ENCODE assay signal across 1 cellular context in the genomic region with DNA sequence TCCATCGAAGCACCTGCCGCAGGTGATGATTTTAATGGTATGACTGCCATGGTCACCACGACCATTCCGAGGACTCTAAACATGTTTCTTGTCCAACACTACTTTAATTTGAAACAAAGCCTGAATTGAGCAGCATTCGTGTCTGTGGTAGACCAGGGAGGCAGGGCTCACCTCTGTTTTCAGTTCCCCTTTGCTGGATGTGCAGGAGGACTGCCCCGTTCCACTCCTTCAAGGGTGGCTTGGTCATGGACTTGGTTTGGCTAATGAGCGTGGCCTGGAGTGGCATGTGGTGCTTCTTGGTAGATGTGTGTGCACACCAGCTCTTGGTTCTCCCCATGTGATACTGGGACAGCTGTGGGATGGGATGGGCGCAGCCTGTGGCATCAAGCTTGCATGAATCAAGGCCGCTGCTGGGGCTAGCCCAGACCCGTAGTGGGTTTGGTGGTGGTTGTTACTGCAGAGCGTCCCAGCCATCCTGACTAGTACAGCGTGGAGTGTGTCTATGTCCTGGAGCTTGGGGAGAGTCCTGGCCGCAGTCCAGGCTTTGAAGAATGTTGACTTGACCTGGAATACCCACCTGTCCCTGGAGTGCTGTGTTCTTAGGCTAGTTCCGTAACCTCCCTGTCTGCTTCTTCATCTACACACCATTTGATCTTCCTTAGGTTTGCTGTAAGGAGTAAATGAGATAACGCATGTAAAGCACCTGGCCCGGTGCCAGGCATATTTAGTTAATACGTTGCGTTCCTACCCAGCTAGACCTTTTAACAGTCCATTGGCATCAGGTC.
TF ChIP-seq lines count a peak whose summit lies in the region.

No MANE protein-coding gene starts in this region.

TF ChIP-seq in GM12878, 131 proteins besides CTCF, POLR2A, EP300 and RAD21 (continued from another document):
- TF ChIP-seq, protein P1, sequence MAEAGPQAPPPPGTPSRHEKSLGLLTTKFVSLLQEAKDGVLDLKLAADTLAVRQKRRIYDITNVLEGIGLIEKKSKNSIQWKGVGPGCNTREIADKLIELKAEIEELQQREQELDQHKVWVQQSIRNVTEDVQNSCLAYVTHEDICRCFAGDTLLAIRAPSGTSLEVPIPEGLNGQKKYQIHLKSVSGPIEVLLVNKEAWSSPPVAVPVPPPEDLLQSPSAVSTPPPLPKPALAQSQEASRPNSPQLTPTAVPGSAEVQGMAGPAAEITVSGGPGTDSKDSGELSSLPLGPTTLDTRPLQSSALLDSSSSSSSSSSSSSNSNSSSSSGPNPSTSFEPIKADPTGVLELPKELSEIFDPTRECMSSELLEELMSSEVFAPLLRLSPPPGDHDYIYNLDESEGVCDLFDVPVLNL (IDR thresholded peaks at IDR 0.05; ENCODE audit: low read depth, low read length): no peak
- no peak for TF ChIP-seq MXI1 (IDR thresholded peaks at IDR 0.05; ENCODE audit: low read depth, low read length)
- TF ChIP-seq RUNX3 (IDR thresholded peaks at IDR 0.05; ENCODE audit: low read length): peak; percentile 42; the same call in 1 of the 2 replicates
- no peak for TF ChIP-seq ZNF217 (IDR thresholded peaks at IDR 0.05)
- TF ChIP-seq, protein P2, sequence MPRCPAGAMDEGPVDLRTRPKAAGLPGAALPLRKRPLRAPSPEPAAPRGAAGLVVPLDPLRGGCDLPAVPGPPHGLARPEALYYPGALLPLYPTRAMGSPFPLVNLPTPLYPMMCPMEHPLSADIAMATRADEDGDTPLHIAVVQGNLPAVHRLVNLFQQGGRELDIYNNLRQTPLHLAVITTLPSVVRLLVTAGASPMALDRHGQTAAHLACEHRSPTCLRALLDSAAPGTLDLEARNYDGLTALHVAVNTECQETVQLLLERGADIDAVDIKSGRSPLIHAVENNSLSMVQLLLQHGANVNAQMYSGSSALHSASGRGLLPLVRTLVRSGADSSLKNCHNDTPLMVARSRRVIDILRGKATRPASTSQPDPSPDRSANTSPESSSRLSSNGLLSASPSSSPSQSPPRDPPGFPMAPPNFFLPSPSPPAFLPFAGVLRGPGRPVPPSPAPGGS (IDR thresholded peaks at IDR 0.05; ENCODE audit: borderline replicate concordance, insufficient read depth, low read depth, low read length, poor library complexity, severe bottlenecking): no peak
- 0 out of 2 replicates have a peak, but pooled peaks have one; percentile 15 for TF ChIP-seq TCF12 (IDR thresholded peaks at IDR 0.05; ENCODE audit: low read depth, low read length)
- no peak for TF ChIP-seq EGR1 (IDR thresholded peaks at IDR 0.05; ENCODE audit: borderline replicate concordance in 1 of 2, low read depth in 2 of 2, low read length in 2 of 2)
- TF ChIP-seq, protein P3, sequence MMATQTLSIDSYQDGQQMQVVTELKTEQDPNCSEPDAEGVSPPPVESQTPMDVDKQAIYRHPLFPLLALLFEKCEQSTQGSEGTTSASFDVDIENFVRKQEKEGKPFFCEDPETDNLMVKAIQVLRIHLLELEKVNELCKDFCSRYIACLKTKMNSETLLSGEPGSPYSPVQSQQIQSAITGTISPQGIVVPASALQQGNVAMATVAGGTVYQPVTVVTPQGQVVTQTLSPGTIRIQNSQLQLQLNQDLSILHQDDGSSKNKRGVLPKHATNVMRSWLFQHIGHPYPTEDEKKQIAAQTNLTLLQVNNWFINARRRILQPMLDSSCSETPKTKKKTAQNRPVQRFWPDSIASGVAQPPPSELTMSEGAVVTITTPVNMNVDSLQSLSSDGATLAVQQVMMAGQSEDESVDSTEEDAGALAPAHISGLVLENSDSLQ (IDR thresholded peaks at IDR 0.05): peak; percentile 34; the same call in 1 of the 2 replicates
- peak; percentile 78 for TF ChIP-seq PAX5 (IDR thresholded peaks at IDR 0.05; ENCODE audit: borderline replicate concordance, low read depth, low read length)
- TF ChIP-seq HDAC2 (IDR thresholded peaks at IDR 0.05): no peak
- TF ChIP-seq ETV6 (conservative IDR thresholded peaks at IDR 0.05 in 1 of 2, IDR thresholded peaks at IDR 0.05 in 1 of 2; ENCODE audit: borderline replicate concordance in 1 of 2, low read depth in 1 of 2): no peak
- TF ChIP-seq CBX3 (IDR thresholded peaks at IDR 0.05; ENCODE audit: borderline replicate concordance, low read depth): no peak
- TF ChIP-seq HDAC6 (IDR thresholded peaks at IDR 0.05; ENCODE audit: unreplicated experiment): no peak
